1 cellular context compared by ENCODE assay signal in genomic region chr5:173329370-173330150, GRCh38.
TF ChIP-seq lines count a peak whose summit lies in the region.

No MANE protein-coding gene starts in this region.

TF ChIP-seq in HepG2, 621 proteins besides CTCF, POLR2A, EP300 and RAD21 (continued from another document and continues in another):
- TF ChIP-seq ZNF549 (CRISPR knock-in tag; IDR thresholded peaks at IDR 0.05) (no peak), KDM2A (CRISPR knock-in tag; IDR thresholded peaks at IDR 0.05; ENCODE audit: borderline replicate concordance, low read depth) (peak; percentile 65), AGO1 (IDR thresholded peaks at IDR 0.05; ENCODE audit: low read depth, low read length, poor library complexity, severe bottlenecking) (no peak), ZMAT3 (CRISPR knock-in tag; conservative IDR thresholded peaks at IDR 0.05) (no peak), TFDP1 (CRISPR knock-in tag; IDR thresholded peaks at IDR 0.05; ENCODE audit: borderline replicate concordance) (peak; percentile 81; the same call in 1 of the 2 replicates), KDM5A (IDR thresholded peaks at IDR 0.05; ENCODE audit: borderline replicate concordance, low read length) (no peak), NFIC (IDR thresholded peaks at IDR 0.05; ENCODE audit: low read length) (no peak), ZNF446 (CRISPR knock-in tag; IDR thresholded peaks at IDR 0.05) (no peak), AKAP8 (CRISPR knock-in tag; IDR thresholded peaks at IDR 0.05) (no peak), ZNF546 (CRISPR knock-in tag; conservative IDR thresholded peaks at IDR 0.05) (no peak), ZNF777 (CRISPR knock-in tag; IDR thresholded peaks at IDR 0.05) (no peak), HNRNPH1 (optimal IDR thresholded peaks at IDR 0.05; ENCODE audit: low read depth, low read length) (peak; percentile 52), PHF5A (CRISPR knock-in tag; IDR thresholded peaks at IDR 0.05; ENCODE audit: low read depth, unreplicated experiment) (peak; percentile 14), XRCC5 (optimal IDR thresholded peaks at IDR 0.05; ENCODE audit: low read length) (peak; percentile 40), NKX3-1 (CRISPR knock-in tag; IDR thresholded peaks at IDR 0.05) (no peak), SOX6 (IDR thresholded peaks at IDR 0.05) (no peak), SOX6 (CRISPR knock-in tag; IDR thresholded peaks at IDR 0.05) (no peak; the same call in 1 of the 2 replicates), ZNF629 (CRISPR knock-in tag; conservative IDR thresholded peaks at IDR 0.05) (0 out of 2 replicates have a peak, but pooled peaks have one; percentile 3), TRIM24 (CRISPR knock-in tag; IDR thresholded peaks at IDR 0.05) (no peak), GATA4 (IDR thresholded peaks at IDR 0.05; ENCODE audit: borderline replicate concordance, low read depth) (no peak), ZNF235 (CRISPR knock-in tag; IDR thresholded peaks at IDR 0.05; ENCODE audit: borderline replicate concordance) (no peak), MED1 (CRISPR knock-in tag; IDR thresholded peaks at IDR 0.05) (peak; percentile 79), ZNF883 (CRISPR knock-in tag; IDR thresholded peaks at IDR 0.05; ENCODE audit: not compliant biosample characterization) (peak; percentile 78), ZNF891 (CRISPR knock-in tag; IDR thresholded peaks at IDR 0.05) (0 out of 2 replicates have a peak, but pooled peaks have one; percentile 44), SKIL (CRISPR knock-in tag; IDR thresholded peaks at IDR 0.05; ENCODE audit: borderline replicate concordance) (peak; percentile 65; the same call in 1 of the 2 replicates), ZNF382 (CRISPR knock-in tag; IDR thresholded peaks at IDR 0.05; ENCODE audit: borderline replicate concordance) (no peak), PRMT3 (CRISPR knock-in tag; IDR thresholded peaks at IDR 0.05; ENCODE audit: borderline replicate concordance, low read depth) (peak; percentile 55; the same call in 1 of the 2 replicates), ZNF180 (CRISPR knock-in tag; IDR thresholded peaks at IDR 0.05; ENCODE audit: borderline replicate concordance, low read depth) (no peak), MAF1 (CRISPR knock-in tag; IDR thresholded peaks at IDR 0.05; ENCODE audit: borderline replicate concordance) (0 out of 2 replicates have a peak, but pooled peaks have one; percentile 35), IRX3 (CRISPR knock-in tag; IDR thresholded peaks at IDR 0.05; ENCODE audit: borderline replicate concordance, low read depth) (no peak), SNAPC2 (CRISPR knock-in tag; IDR thresholded peaks at IDR 0.05) (no peak), ZNF136 (CRISPR knock-in tag; IDR thresholded peaks at IDR 0.05; ENCODE audit: low read depth) (0 out of 2 replicates have a peak, but pooled peaks have one; percentile 22), PAX8 (CRISPR knock-in tag; IDR thresholded peaks at IDR 0.05; ENCODE audit: borderline replicate concordance) (no peak), HNRNPUL1 (IDR thresholded peaks at IDR 0.05; ENCODE audit: low read depth, low read length) (no peak), ASH2L (IDR thresholded peaks at IDR 0.05; ENCODE audit: insufficient read length, low read depth, low read length) (no peak), MAFG (CRISPR knock-in tag; IDR thresholded peaks at IDR 0.05) (no peak; the same call in 1 of the 2 replicates), ZBTB20 (CRISPR knock-in tag; IDR thresholded peaks at IDR 0.05; ENCODE audit: borderline replicate concordance, low read depth) (no peak), KLF15 (CRISPR knock-in tag; IDR thresholded peaks at IDR 0.05; ENCODE audit: borderline replicate concordance) (no peak; the same call in 1 of the 2 replicates), ZNF430 (CRISPR knock-in tag; IDR thresholded peaks at IDR 0.05) (no peak; the same call in 1 of the 2 replicates), SIN3B (IDR thresholded peaks at IDR 0.05; ENCODE audit: low read length) (no peak)
- TF ChIP-seq, protein P1, sequence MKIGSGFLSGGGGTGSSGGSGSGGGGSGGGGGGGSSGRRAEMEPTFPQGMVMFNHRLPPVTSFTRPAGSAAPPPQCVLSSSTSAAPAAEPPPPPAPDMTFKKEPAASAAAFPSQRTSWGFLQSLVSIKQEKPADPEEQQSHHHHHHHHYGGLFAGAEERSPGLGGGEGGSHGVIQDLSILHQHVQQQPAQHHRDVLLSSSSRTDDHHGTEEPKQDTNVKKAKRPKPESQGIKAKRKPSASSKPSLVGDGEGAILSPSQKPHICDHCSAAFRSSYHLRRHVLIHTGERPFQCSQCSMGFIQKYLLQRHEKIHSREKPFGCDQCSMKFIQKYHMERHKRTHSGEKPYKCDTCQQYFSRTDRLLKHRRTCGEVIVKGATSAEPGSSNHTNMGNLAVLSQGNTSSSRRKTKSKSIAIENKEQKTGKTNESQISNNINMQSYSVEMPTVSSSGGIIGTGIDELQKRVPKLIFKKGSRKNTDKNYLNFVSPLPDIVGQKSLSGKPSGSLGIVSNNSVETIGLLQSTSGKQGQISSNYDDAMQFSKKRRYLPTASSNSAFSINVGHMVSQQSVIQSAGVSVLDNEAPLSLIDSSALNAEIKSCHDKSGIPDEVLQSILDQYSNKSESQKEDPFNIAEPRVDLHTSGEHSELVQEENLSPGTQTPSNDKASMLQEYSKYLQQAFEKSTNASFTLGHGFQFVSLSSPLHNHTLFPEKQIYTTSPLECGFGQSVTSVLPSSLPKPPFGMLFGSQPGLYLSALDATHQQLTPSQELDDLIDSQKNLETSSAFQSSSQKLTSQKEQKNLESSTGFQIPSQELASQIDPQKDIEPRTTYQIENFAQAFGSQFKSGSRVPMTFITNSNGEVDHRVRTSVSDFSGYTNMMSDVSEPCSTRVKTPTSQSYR (CRISPR knock-in tag; IDR thresholded peaks at IDR 0.05; ENCODE audit: borderline replicate concordance) = peak; percentile 96
- TF ChIP-seq, protein P2, sequence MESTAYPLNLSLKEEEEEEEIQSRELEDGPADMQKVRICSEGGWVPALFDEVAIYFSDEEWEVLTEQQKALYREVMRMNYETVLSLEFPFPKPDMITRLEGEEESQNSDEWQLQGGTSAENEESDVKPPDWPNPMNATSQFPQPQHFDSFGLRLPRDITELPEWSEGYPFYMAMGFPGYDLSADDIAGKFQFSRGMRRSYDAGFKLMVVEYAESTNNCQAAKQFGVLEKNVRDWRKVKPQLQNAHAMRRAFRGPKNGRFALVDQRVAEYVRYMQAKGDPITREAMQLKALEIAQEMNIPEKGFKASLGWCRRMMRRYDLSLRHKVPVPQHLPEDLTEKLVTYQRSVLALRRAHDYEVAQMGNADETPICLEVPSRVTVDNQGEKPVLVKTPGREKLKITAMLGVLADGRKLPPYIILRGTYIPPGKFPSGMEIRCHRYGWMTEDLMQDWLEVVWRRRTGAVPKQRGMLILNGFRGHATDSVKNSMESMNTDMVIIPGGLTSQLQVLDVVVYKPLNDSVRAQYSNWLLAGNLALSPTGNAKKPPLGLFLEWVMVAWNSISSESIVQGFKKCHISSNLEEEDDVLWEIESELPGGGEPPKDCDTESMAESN (CRISPR knock-in tag; conservative IDR thresholded peaks at IDR 0.05) = no peak; the same call in 1 of the 2 replicates
- TF ChIP-seq, protein P3, sequence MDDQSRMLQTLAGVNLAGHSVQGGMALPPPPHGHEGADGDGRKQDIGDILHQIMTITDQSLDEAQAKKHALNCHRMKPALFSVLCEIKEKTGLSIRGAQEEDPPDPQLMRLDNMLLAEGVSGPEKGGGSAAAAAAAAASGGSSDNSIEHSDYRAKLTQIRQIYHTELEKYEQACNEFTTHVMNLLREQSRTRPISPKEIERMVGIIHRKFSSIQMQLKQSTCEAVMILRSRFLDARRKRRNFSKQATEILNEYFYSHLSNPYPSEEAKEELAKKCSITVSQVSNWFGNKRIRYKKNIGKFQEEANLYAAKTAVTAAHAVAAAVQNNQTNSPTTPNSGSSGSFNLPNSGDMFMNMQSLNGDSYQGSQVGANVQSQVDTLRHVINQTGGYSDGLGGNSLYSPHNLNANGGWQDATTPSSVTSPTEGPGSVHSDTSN (CRISPR knock-in tag; IDR thresholded peaks at IDR 0.05; ENCODE audit: borderline replicate concordance) = no peak
- TF ChIP-seq, protein P4, sequence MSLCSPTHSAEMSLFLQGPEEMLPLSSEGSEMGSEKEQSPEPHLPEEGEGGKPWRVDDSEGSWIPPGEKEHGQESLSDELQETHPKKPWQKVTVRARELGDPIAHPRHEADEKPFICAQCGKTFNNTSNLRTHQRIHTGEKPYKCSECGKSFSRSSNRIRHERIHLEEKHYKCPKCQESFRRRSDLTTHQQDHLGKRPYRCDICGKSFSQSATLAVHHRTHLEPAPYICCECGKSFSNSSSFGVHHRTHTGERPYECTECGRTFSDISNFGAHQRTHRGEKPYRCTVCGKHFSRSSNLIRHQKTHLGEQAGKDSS (CRISPR knock-in tag; IDR thresholded peaks at IDR 0.05; ENCODE audit: borderline replicate concordance, low read depth) = no peak; the same call in 1 of the 2 replicates
- TF ChIP-seq, protein P5, sequence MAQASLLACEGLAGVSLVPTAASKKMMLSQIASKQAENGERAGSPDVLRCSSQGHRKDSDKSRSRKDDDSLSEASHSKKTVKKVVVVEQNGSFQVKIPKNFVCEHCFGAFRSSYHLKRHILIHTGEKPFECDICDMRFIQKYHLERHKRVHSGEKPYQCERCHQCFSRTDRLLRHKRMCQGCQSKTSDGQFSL (CRISPR knock-in tag; IDR thresholded peaks at IDR 0.05) = no peak
- TF ChIP-seq, protein P6, sequence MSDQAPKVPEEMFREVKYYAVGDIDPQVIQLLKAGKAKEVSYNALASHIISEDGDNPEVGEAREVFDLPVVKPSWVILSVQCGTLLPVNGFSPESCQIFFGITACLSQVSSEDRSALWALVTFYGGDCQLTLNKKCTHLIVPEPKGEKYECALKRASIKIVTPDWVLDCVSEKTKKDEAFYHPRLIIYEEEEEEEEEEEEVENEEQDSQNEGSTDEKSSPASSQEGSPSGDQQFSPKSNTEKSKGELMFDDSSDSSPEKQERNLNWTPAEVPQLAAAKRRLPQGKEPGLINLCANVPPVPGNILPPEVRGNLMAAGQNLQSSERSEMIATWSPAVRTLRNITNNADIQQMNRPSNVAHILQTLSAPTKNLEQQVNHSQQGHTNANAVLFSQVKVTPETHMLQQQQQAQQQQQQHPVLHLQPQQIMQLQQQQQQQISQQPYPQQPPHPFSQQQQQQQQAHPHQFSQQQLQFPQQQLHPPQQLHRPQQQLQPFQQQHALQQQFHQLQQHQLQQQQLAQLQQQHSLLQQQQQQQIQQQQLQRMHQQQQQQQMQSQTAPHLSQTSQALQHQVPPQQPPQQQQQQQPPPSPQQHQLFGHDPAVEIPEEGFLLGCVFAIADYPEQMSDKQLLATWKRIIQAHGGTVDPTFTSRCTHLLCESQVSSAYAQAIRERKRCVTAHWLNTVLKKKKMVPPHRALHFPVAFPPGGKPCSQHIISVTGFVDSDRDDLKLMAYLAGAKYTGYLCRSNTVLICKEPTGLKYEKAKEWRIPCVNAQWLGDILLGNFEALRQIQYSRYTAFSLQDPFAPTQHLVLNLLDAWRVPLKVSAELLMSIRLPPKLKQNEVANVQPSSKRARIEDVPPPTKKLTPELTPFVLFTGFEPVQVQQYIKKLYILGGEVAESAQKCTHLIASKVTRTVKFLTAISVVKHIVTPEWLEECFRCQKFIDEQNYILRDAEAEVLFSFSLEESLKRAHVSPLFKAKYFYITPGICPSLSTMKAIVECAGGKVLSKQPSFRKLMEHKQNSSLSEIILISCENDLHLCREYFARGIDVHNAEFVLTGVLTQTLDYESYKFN (CRISPR knock-in tag; conservative IDR thresholded peaks at IDR 0.05) = peak; percentile 49
- TF ChIP-seq, protein P7, sequence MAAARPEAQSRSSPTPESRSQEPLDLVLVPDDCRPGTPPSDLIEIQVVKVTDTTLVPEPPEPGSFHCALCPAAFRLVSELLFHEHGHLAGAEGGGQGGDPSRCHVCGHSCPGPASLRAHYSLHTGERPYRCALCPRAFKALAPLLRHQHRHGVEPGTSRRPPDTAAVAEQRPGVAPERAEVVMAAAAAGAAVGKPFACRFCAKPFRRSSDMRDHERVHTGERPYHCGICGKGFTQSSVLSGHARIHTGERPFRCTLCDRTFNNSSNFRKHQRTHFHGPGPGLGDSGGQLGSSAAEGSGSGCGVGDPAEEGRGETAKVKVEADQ (CRISPR knock-in tag; IDR thresholded peaks at IDR 0.05; ENCODE audit: borderline replicate concordance) = no peak
- TF ChIP-seq, protein P8, sequence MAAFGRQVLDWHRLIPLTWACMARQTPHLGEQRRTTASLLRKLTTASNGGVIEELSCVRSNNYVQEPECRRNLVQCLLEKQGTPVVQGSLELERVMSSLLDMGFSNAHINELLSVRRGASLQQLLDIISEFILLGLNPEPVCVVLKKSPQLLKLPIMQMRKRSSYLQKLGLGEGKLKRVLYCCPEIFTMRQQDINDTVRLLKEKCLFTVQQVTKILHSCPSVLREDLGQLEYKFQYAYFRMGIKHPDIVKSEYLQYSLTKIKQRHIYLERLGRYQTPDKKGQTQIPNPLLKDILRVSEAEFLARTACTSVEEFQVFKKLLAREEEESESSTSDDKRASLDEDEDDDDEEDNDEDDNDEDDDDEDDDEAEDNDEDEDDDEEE (CRISPR knock-in tag; IDR thresholded peaks at IDR 0.05) = no peak
